ENCODE assay signal across 1 cellular context in genomic region chr1:172946814-172947507, GRCh38.
TF ChIP-seq lines count a peak whose summit lies in the region.

No MANE protein-coding gene starts in this region.

TF ChIP-seq in K562, 482 proteins besides CTCF, POLR2A, EP300 and RAD21 (continued from another document and continues in another):
- TF ChIP-seq ARID4B (CRISPR knock-in tag; IDR thresholded peaks at IDR 0.05) (no peak), ZNF318 (IDR thresholded peaks at IDR 0.05; ENCODE audit: borderline replicate concordance in 1 of 2, low read depth in 1 of 2) (no peak), NFE2 (IDR thresholded peaks at IDR 0.05; ENCODE audit: low read depth) (peak; percentile 29), TRIM28 (IDR thresholded peaks at IDR 0.05) (no peak), HINFP (tag; conservative IDR thresholded peaks at IDR 0.05; ENCODE audit: low read depth) (no peak), DPF2 (IDR thresholded peaks at IDR 0.05) (no peak), ZNF639 (CRISPR knock-in tag; conservative IDR thresholded peaks at IDR 0.05 in 1 of 2, IDR thresholded peaks at IDR 0.05 in 1 of 2) (no peak), HDAC8 (tag; IDR thresholded peaks at IDR 0.05) (no peak), MTA1 (IDR thresholded peaks at IDR 0.05; ENCODE audit: borderline replicate concordance) (no peak), RHOXF2B (CRISPR knock-in tag; conservative IDR thresholded peaks at IDR 0.05) (no peak), HES1 (IDR thresholded peaks at IDR 0.05; ENCODE audit: low read depth) (no peak), SUPT5H (IDR thresholded peaks at IDR 0.05) (no peak), WHSC1 (IDR thresholded peaks at IDR 0.05; ENCODE audit: low read length) (no peak), SRSF9 (IDR thresholded peaks at IDR 0.05; ENCODE audit: borderline replicate concordance, low read depth, low read length) (no peak), USF2 (CRISPR knock-in tag; IDR thresholded peaks at IDR 0.05) (no peak), ZNF165 (CRISPR knock-in tag; IDR thresholded peaks at IDR 0.05; ENCODE audit: borderline replicate concordance) (no peak), ZBTB49 (CRISPR knock-in tag; IDR thresholded peaks at IDR 0.05; ENCODE audit: borderline replicate concordance) (no peak), RCOR1 (IDR thresholded peaks at IDR 0.05; ENCODE audit: borderline replicate concordance in 1 of 2, low read depth in 2 of 2, low read length in 2 of 2) (no peak), PHB (CRISPR knock-in tag; IDR thresholded peaks at IDR 0.05) (no peak), BDP1 (IDR thresholded peaks at IDR 0.05; ENCODE audit: insufficient read depth, insufficient read length) (no peak), FOXK1 (CRISPR knock-in tag; IDR thresholded peaks at IDR 0.05; ENCODE audit: borderline replicate concordance) (no peak), POLR3G (IDR thresholded peaks at IDR 0.05; ENCODE audit: extremely low read depth, insufficient read length, insufficient replicate concordance) (no peak), PHB2 (IDR thresholded peaks at IDR 0.05; ENCODE audit: low read depth) (no peak), ZFP91 (CRISPR knock-in tag; IDR thresholded peaks at IDR 0.05) (no peak), PBX2 (CRISPR knock-in tag; IDR thresholded peaks at IDR 0.05; ENCODE audit: low read depth) (no peak), PBX2 (tag; conservative IDR thresholded peaks at IDR 0.05; ENCODE audit: low read depth) (peak; percentile 95), ATF7 (IDR thresholded peaks at IDR 0.05) (peak; percentile 36; the same call in 1 of the 2 replicates), ZNF311 (CRISPR knock-in tag; IDR thresholded peaks at IDR 0.05) (no peak), PML (IDR thresholded peaks at IDR 0.05; ENCODE audit: low read length) (no peak), RFX1 (IDR thresholded peaks at IDR 0.05) (no peak), FIP1L1 (IDR thresholded peaks at IDR 0.05; ENCODE audit: low read depth, low read length, poor library complexity, severe bottlenecking) (no peak), ETV5 (CRISPR knock-in tag; IDR thresholded peaks at IDR 0.05; ENCODE audit: low read depth) (no peak), TSC22D4 (tag; IDR thresholded peaks at IDR 0.05) (no peak), SLC30A9 (CRISPR knock-in tag; IDR thresholded peaks at IDR 0.05) (no peak), NR2C2 (CRISPR knock-in tag; IDR thresholded peaks at IDR 0.05) (no peak), NR2C2 (tag; IDR thresholded peaks at IDR 0.05) (peak; percentile 56; the same call in 1 of the 2 replicates)
